12 cellular contexts compared by ENCODE assay signal in the genomic region with DNA sequence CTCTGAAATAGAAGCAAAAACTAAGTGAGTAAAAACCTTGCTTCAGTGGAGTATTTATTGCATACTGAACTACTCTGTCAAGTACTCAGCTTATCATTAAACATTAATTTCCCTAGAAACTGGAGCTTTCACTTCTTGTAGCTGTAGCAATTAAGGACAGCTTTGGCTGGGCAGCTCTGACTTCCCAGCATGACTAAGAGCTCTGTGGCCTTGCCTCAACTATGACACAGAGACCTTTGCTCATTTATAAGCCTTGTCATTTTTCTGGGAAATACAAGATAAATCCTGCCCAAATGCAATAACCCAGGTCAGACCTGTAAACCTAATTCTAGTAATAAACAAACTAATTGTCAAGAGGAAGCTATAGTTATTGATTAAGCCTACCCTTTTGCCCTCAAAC.
DNase-seq lines count a peak whose midpoint lies in the region; ATAC-seq, FAIRE-seq and TF ChIP-seq lines count a peak whose summit lies in the region.
"Had no signal": no experiment of that assay in that cellular context is flagged by ENCODE, and none has a peak within 500 bp of the region (broad histone marks: within the 10 kb centered on the region; RNA-seq: fewer than 3 reads in every experiment).

No MANE protein-coding gene starts in this region.

- no peaks in the 10 kb centered on the region for H3K9me3 ChIP-seq in naive thymus-derived CD4-positive, alpha-beta T cell (ENCODE audit: control insufficient read depth in 2 of 3, low read length in 3 of 3)
- H3K9me3 ChIP-seq: BLaER1, ovary had no signal

- peak; percentile 75 for DNase-seq in ACHN
- no peak for DNase-seq in SIG-M5 treated with dmso at 0.1 percent for 504 hours (lab: John Stamatoyannopoulos, UW; ENCODE audit: unreplicated experiment)
- no peak for DNase-seq in stimulated activated naive CD4-positive, alpha-beta T cell (lab: John Stamatoyannopoulos, UW)
- no peak for DNase-seq in naive thymus-derived CD4-positive, alpha-beta T cell
- DNase-seq in HFFc6, result no peak
- DNase-seq: KG1, ovary, SHP77 treated with DMSO at 0.1 percent for 48 hours had no signal

- H3K27ac ChIP-seq in KMS-11, result peak overlapping the region; percentile 38; the same call in 1 of the 2 replicates
- no peak overlapping the region for H3K27ac ChIP-seq in naive thymus-derived CD4-positive, alpha-beta T cell (ENCODE audit: low read depth, low read length)
- H3K27ac ChIP-seq: BLaER1, ovary had no signal

- no peak overlapping the region for H3K4me3 Mint-ChIP-seq in naive thymus-derived CD4-positive, alpha-beta T cell
- no peak overlapping the region for H3K4me3 Mint-ChIP-seq in HFFc6

- no peak overlapping the region for H3K27ac Mint-ChIP-seq in naive thymus-derived CD4-positive, alpha-beta T cell
- H3K27ac Mint-ChIP-seq in HFFc6, result no peak overlapping the region

- no peaks in the 10 kb centered on the region for H3K36me3 Mint-ChIP-seq in naive thymus-derived CD4-positive, alpha-beta T cell
- no peaks in the 10 kb centered on the region for H3K36me3 Mint-ChIP-seq in HFFc6 (ENCODE audit: low read depth)

- H3K36me3 ChIP-seq in KMS-11 (ENCODE audit: insufficient read depth), result no peaks in the 10 kb centered on the region
- H3K36me3 ChIP-seq in naive thymus-derived CD4-positive, alpha-beta T cell (ENCODE audit: control insufficient read depth in 2 of 3, insufficient read depth in 3 of 3, low read length in 3 of 3), result no peaks in the 10 kb centered on the region
- H3K36me3 ChIP-seq: BLaER1, ovary had no signal

- peak; percentile 99 for FAIRE-seq in islet of Langerhans (lab: Jason Lieb, UNC)

- H3K27me3 Mint-ChIP-seq in naive thymus-derived CD4-positive, alpha-beta T cell, result peaks cover 0 to 8% (median 6%) of the 10 kb centered on the region in 5 donors
- no peaks in the 10 kb centered on the region for H3K27me3 Mint-ChIP-seq in HFFc6 (ENCODE audit: insufficient read depth)

- peak overlapping the region; percentile 37; the same call in 1 of the 2 replicates for H3K4me2 ChIP-seq in KMS-11
- H3K4me2 ChIP-seq: BLaER1 had no signal

- POLR2A ChIA-PET in naive thymus-derived CD4-positive, alpha-beta T cell (lab: Charles Lee), result no interaction called here

- ATAC-seq in GM21390 (IDR thresholded peaks at IDR 0.05; ENCODE audit: unreplicated experiment), result peak; percentile 55
- ATAC-seq in naive thymus-derived CD4-positive, alpha-beta T cell, result no peak

- no peak overlapping the region for H3K4me3 ChIP-seq in KMS-11 (IDR thresholded peaks at IDR 0.05; ENCODE audit: insufficient read depth, low read depth, low read length)
- H3K4me3 ChIP-seq in naive thymus-derived CD4-positive, alpha-beta T cell (ENCODE audit: low read length), result no peak overlapping the region
- H3K4me3 ChIP-seq: BLaER1, ovary had no signal

- no peak overlapping the region for H3K9ac ChIP-seq in KMS-11
- H3K9ac ChIP-seq: BLaER1 had no signal

- no peaks in the 10 kb centered on the region for H4K20me1 ChIP-seq in KMS-11 (ENCODE audit: insufficient read depth)
- H4K20me1 ChIP-seq: BLaER1 had no signal

- no peaks in the 10 kb centered on the region for H3K79me2 ChIP-seq in KMS-11 (ENCODE audit: insufficient read depth, low read depth)

- in situ Hi-C loops in ACHN (cut with HindIII; ENCODE audit: low pct_ligation_motif_present, low pct_unique_long_range_greater_than_20kb, low sequenced_read_pairs), result no loop called here

- H3K4me1 ChIP-seq in KMS-11 (ENCODE audit: low read depth, poor library complexity, severe bottlenecking), result peaks cover 25% of the 10 kb centered on the region
- H3K4me1 ChIP-seq in naive thymus-derived CD4-positive, alpha-beta T cell (ENCODE audit: control insufficient read depth in 2 of 2, insufficient read depth in 2 of 2, low read length in 2 of 2), result no peaks in the 10 kb centered on the region
- H3K4me1 ChIP-seq: BLaER1 had no signal

- intact Hi-C loops in naive thymus-derived CD4-positive, alpha-beta T cell (cut with micrococcal nuclease), result no loop called here

- CTCF ChIA-PET in naive thymus-derived CD4-positive, alpha-beta T cell (lab: Charles Lee), result no interaction called here

- peaks cover 0 to 3% (median 0%) of the 10 kb centered on the region in 11 donors for H3K9me3 Mint-ChIP-seq in naive thymus-derived CD4-positive, alpha-beta T cell
- no peaks in the 10 kb centered on the region for H3K9me3 Mint-ChIP-seq in HFFc6

- H3K27me3 ChIP-seq in KMS-11 (ENCODE audit: insufficient read depth, low read depth), result no peaks in the 10 kb centered on the region
- no peaks in the 10 kb centered on the region for H3K27me3 ChIP-seq in naive thymus-derived CD4-positive, alpha-beta T cell (ENCODE audit: control insufficient read depth in 2 of 2, insufficient read depth in 2 of 2, low read length in 2 of 2)
- H3K27me3 ChIP-seq: BLaER1, ovary had no signal

- TF ChIP-seq CTCF in KMS-11 (conservative IDR thresholded peaks at IDR 0.05; ENCODE audit: low read depth, low read length), result no peak
- no peak for TF ChIP-seq CTCF in HFFc6 (IDR thresholded peaks at IDR 0.05)

- H2AFZ ChIP-seq in KMS-11 (ENCODE audit: low read depth), result no peak overlapping the region

- H3K4me1 Mint-ChIP-seq in naive thymus-derived CD4-positive, alpha-beta T cell, result no peaks in the 10 kb centered on the region
- no peaks in the 10 kb centered on the region for H3K4me1 Mint-ChIP-seq in HFFc6 (ENCODE audit: low read depth)
